11 cellular contexts compared by ENCODE assay signal in the genomic region with DNA sequence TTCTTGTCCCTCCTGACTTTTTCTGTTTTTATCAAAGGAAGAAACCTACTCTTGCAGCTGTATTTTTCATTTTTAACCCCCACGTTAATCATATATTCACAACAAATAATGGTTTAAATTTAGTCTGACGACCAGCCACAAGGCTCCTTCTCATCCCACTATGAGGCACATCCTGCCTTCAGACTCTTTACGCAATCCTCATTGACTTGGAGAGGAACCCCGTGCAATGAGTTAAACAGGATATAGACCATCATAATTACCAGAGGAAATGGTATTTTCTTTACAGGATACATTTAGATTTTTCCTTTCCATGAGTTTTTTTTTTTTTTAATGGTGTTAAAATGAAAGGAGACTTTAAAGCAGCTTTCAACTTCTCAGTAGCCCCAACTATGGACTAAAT.
DNase-seq lines count a peak whose midpoint lies in the region; ATAC-seq and TF ChIP-seq lines count a peak whose summit lies in the region.
"Had no signal": no experiment of that assay in that cellular context is flagged by ENCODE, and none has a peak within 500 bp of the region (broad histone marks: within the 10 kb centered on the region; RNA-seq: fewer than 3 reads in every experiment).

No MANE protein-coding gene starts in this region.

- no peak for TF ChIP-seq EP300 in SK-N-SH (IDR thresholded peaks at IDR 0.05; ENCODE audit: borderline replicate concordance in 1 of 2, low read depth in 1 of 2, low read length in 1 of 2)

- H3K27me3 ChIP-seq in SK-N-SH (ENCODE audit: insufficient read depth) = no peaks in the 10 kb centered on the region
- no peaks in the 10 kb centered on the region for H3K27me3 ChIP-seq in skeletal muscle tissue (ENCODE audit: control insufficient read depth in 3 of 3, insufficient read depth in 3 of 3, low read length in 3 of 3)

- no peaks in the 10 kb centered on the region for H3K4me1 Mint-ChIP-seq in activated CD4-positive, alpha-beta T cell treated with anti-CD3 and anti-CD28 coated beads, Interleukin-2, amount 10 ng/mL, durations not matched to agents 24 days and 14 days

- H3K4me3 Mint-ChIP-seq in activated CD4-positive, alpha-beta T cell treated with anti-CD3 and anti-CD28 coated beads, Interleukin-2, amount 10 ng/mL, durations not matched to agents 24 days and 14 days = no peak overlapping the region
- H3K4me3 Mint-ChIP-seq: activated CD8-positive, alpha-beta T cell treated with anti-CD3 and anti-CD28 coated beads for 36 hours; activated naive CD8-positive, alpha-beta T cell had no signal

- H3K36me3 ChIP-seq in SK-N-SH (replicated peaks in 1 of 2; ENCODE audit: control insufficient read depth in 1 of 2, insufficient read depth in 2 of 2, low read length in 1 of 2) (no peaks in the 10 kb centered on the region), SK-N-MC (ENCODE audit: insufficient read depth, low read length) (no peaks in the 10 kb centered on the region), skeletal muscle tissue (ENCODE audit: control insufficient read depth in 3 of 3, insufficient read depth in 3 of 3, low read length in 3 of 3) (no peaks in the 10 kb centered on the region)

- CTCF ChIA-PET in SK-N-SH (lab: Yijun Ruan, JAX) = interaction anchor here (0.6 to 1.3 kb wide), 2 partner anchors 59 to 115 kb away, joined by 3 to 5 read pairs; no protein-coding TSS in a partner anchor

- TF ChIP-seq CTCF in SK-N-SH (IDR thresholded peaks at IDR 0.05) = no peak
- TF ChIP-seq CTCF in fibroblast of villous mesenchyme (IDR thresholded peaks at IDR 0.05; ENCODE audit: insufficient read depth, low read depth, low read length) = no peak

- H3K4me3 ChIP-seq in SK-N-SH (ENCODE audit: low read depth in 2 of 2, low read length in 1 of 2) (no peak overlapping the region), SK-N-MC (peak overlapping the region; percentile 54), fibroblast of villous mesenchyme (ENCODE audit: low read depth, low read length) (no peak overlapping the region), skeletal muscle tissue (ENCODE audit: low read length in 3 of 3) (no peak overlapping the region)

- H3K9me3 ChIP-seq in SK-N-SH (no peaks in the 10 kb centered on the region), SK-N-MC (ENCODE audit: low read depth, low read length) (no peaks in the 10 kb centered on the region), skeletal muscle tissue (ENCODE audit: control insufficient read depth in 3 of 3, low read length in 3 of 3) (no peaks in the 10 kb centered on the region)

- DNase-seq in SK-N-SH (no peak), SK-N-MC (ENCODE audit: low read depth, low spot score) (peak; percentile 86), fibroblast of villous mesenchyme (ENCODE audit: low read depth) (peak; percentile 81), NCI-H524 (lab: John Stamatoyannopoulos, UW) (no peak)
- no peak for DNase-seq in activated T-cell treated with anti-CD3 and anti-CD28 coated beads, Interleukin-2, amount 50 U/mL, for 48 hours
- no peak for DNase-seq in activated CD4-positive, alpha-beta T cell treated with anti-CD3 and anti-CD28 coated beads, Interleukin-2, amount 10 ng/mL, durations not matched to agents 24 days and 14 days
- DNase-seq: activated CD8-positive, alpha-beta T cell treated with anti-CD3 and anti-CD28 coated beads for 36 hours; islet precursor cell had no signal

- peaks cover 0 to 61% of the 10 kb centered on the region in 2 experiments; a peak in 2 of 4 replicates for H3K4me1 ChIP-seq in SK-N-SH (ENCODE audit: control insufficient read depth in 1 of 2, insufficient read depth in 2 of 2, low read depth in 1 of 2, low read length in 1 of 2)
- H3K4me1 ChIP-seq in skeletal muscle tissue (ENCODE audit: control insufficient read depth in 3 of 3, insufficient read depth in 3 of 3, low read length in 3 of 3) = peaks cover 25 to 51% (median 46%) of the 10 kb centered on the region in 3 donors

- H3K4me2 ChIP-seq in SK-N-SH = no peak overlapping the region

- no peak overlapping the region for H3K27ac Mint-ChIP-seq in activated CD4-positive, alpha-beta T cell treated with anti-CD3 and anti-CD28 coated beads, Interleukin-2, amount 10 ng/mL, durations not matched to agents 24 days and 14 days
- H3K27ac Mint-ChIP-seq: activated CD8-positive, alpha-beta T cell treated with anti-CD3 and anti-CD28 coated beads for 36 hours; activated naive CD8-positive, alpha-beta T cell had no signal

- WGBS in SK-N-SH (ENCODE audit: low lambda C conversion rate) = 34% methylated on average over 4 of the region's 4 CpGs

- no peaks in the 10 kb centered on the region for H4K20me1 ChIP-seq in SK-N-SH (ENCODE audit: insufficient read depth)

- H3K27me3 Mint-ChIP-seq in activated CD4-positive, alpha-beta T cell treated with anti-CD3 and anti-CD28 coated beads, Interleukin-2, amount 10 ng/mL, durations not matched to agents 24 days and 14 days = peaks cover 33% of the 10 kb centered on the region

- H3F3A ChIP-seq in SK-N-SH (replicated peaks; ENCODE audit: insufficient read depth) = peaks cover 21% of the 10 kb centered on the region

- no peak overlapping the region for H2AFZ ChIP-seq in SK-N-SH (ENCODE audit: low read depth)

- POLR2A ChIA-PET in SK-N-SH (lab: Yijun Ruan, JAX) = no interaction called here

- ATAC-seq in SK-N-SH treated with all-trans-retinoic acid at 6 μM for 48 hours = peak; percentile 43; the same call in 2 of the 3 replicates
- ATAC-seq: activated CD8-positive, alpha-beta T cell treated with anti-CD3 and anti-CD28 coated beads for 36 hours had no signal

- peak overlapping the region in 1 of 2 experiments; percentile 43; a peak in 1 of 4 replicates for H3K27ac ChIP-seq in SK-N-SH (ENCODE audit: low read depth in 2 of 2, low read length in 1 of 2)
- H3K27ac ChIP-seq in SK-N-MC = peak overlapping the region; percentile 67
- peak overlapping the region; percentile 59 for H3K27ac ChIP-seq in skeletal muscle tissue (ENCODE audit: low read depth, low read length)

- H3K79me2 ChIP-seq in SK-N-SH (ENCODE audit: insufficient read depth) = peaks cover 90% of the 10 kb centered on the region

- H3K9me2 ChIP-seq in SK-N-SH = no peaks in the 10 kb centered on the region

- intact Hi-C loops in activated CD4-positive, alpha-beta T cell treated with anti-CD3 and anti-CD28 coated beads, Interleukin-2, amount 10 ng/mL, durations not matched to agents 24 days and 14 days (cut with micrococcal nuclease) = no loop called here

- no peak overlapping the region for H3K9ac ChIP-seq in SK-N-SH
- H3K9ac ChIP-seq in SK-N-MC (ENCODE audit: insufficient read length) = no peak overlapping the region
- H3K9ac ChIP-seq in skeletal muscle tissue (ENCODE audit: low read depth in 1 of 3, low read length in 3 of 3) = no peak overlapping the region

- H3K9me3 Mint-ChIP-seq in activated CD4-positive, alpha-beta T cell treated with anti-CD3 and anti-CD28 coated beads, Interleukin-2, amount 10 ng/mL, durations not matched to agents 24 days and 14 days = no peaks in the 10 kb centered on the region
- H3K9me3 Mint-ChIP-seq: activated CD8-positive, alpha-beta T cell treated with anti-CD3 and anti-CD28 coated beads for 36 hours had no signal

- no peaks in the 10 kb centered on the region for H3K36me3 Mint-ChIP-seq in activated CD4-positive, alpha-beta T cell treated with anti-CD3 and anti-CD28 coated beads, Interleukin-2, amount 10 ng/mL, durations not matched to agents 24 days and 14 days (ENCODE audit: low read depth)
- H3K36me3 Mint-ChIP-seq: activated naive CD8-positive, alpha-beta T cell had no signal

- TF ChIP-seq RAD21 in SK-N-SH (IDR thresholded peaks at IDR 0.05; ENCODE audit: low read length) = no peak

TF ChIP-seq in SK-N-SH treated with all-trans-retinoic acid at 6 μM for 48 hours, 23 proteins besides CTCF, POLR2A, EP300 and RAD21 (continues in another document):
- TF ChIP-seq ISL1 (CRISPR knock-in tag; IDR thresholded peaks at IDR 0.05) (no peak), PPARA (CRISPR knock-in tag; IDR thresholded peaks at IDR 0.05; ENCODE audit: borderline replicate concordance) (no peak), BACH2 (CRISPR knock-in tag; IDR thresholded peaks at IDR 0.05; ENCODE audit: borderline replicate concordance) (no peak)
- TF ChIP-seq, protein P1, sequence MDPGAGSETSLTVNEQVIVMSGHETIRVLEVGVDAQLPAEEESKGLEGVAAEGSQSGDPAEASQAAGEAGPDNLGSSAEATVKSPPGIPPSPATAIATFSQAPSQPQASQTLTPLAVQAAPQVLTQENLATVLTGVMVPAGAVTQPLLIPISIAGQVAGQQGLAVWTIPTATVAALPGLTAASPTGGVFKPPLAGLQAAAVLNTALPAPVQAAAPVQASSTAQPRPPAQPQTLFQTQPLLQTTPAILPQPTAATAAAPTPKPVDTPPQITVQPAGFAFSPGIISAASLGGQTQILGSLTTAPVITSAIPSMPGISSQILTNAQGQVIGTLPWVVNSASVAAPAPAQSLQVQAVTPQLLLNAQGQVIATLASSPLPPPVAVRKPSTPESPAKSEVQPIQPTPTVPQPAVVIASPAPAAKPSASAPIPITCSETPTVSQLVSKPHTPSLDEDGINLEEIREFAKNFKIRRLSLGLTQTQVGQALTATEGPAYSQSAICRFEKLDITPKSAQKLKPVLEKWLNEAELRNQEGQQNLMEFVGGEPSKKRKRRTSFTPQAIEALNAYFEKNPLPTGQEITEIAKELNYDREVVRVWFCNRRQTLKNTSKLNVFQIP (CRISPR knock-in tag; IDR thresholded peaks at IDR 0.05; ENCODE audit: borderline replicate concordance, low read depth) = no peak

TF ChIP-seq in SK-N-SH, 30 proteins besides CTCF, POLR2A, EP300 and RAD21 (continues in another document):
- no peak for TF ChIP-seq MXI1 (IDR thresholded peaks at IDR 0.05; ENCODE audit: low read depth, low read length)
- TF ChIP-seq POLR2AphosphoS5 (IDR thresholded peaks at IDR 0.05; ENCODE audit: low read depth, low read length) = no peak
- TF ChIP-seq CHD2 (IDR thresholded peaks at IDR 0.05; ENCODE audit: low read length, partially characterized antibody) = no peak
- no peak for TF ChIP-seq RCOR1 (IDR thresholded peaks at IDR 0.05; ENCODE audit: low read length)
- TF ChIP-seq USF2 (IDR thresholded peaks at IDR 0.05; ENCODE audit: borderline replicate concordance, low read depth, low read length) = no peak

Comparison
In these comparisons a context has a peak if more than half of its experiments do, and no peak if none do; other contexts are left out.
1. DNase-seq: peak in SK-N-MC (single experiment) and fibroblast of villous mesenchyme (single experiment); none in SK-N-SH (single experiment), activated T-cell treated with anti-CD3 and anti-CD28 coated beads, Interleukin-2, amount 50 U/mL, for 48 hours (0 of 2), activated CD4-positive, alpha-beta T cell treated with anti-CD3 and anti-CD28 coated beads, Interleukin-2, amount 10 ng/mL, durations not matched to agents 24 days and 14 days (single experiment) and NCI-H524 (0 of 2).